ENCODE assay signal across 2 cellular contexts in genomic region chr5:131185523-131186104, GRCh38.
TF ChIP-seq lines count a peak whose summit lies in the region.

No MANE protein-coding gene starts in this region.

TF ChIP-seq in IMR-90, 13 proteins besides CTCF, POLR2A, EP300 and RAD21:
- TF ChIP-seq MAFK (IDR thresholded peaks at IDR 0.05; ENCODE audit: low read depth, low read length) (peak; percentile 95), FOS (IDR thresholded peaks at IDR 0.05; ENCODE audit: low read depth, low read length) (no peak)

TF ChIP-seq in K562, 482 proteins besides CTCF, POLR2A, EP300 and RAD21:
- TF ChIP-seq LARP7 (IDR thresholded peaks at IDR 0.05), result no peak
- no peak for TF ChIP-seq ATF1 (CRISPR knock-in tag; IDR thresholded peaks at IDR 0.05)
- no peak for TF ChIP-seq ATF1 (tag; IDR thresholded peaks at IDR 0.05)
- peak; percentile 87 for TF ChIP-seq MAFK (IDR thresholded peaks at IDR 0.05; ENCODE audit: low read length)
- TF ChIP-seq JUN (IDR thresholded peaks at IDR 0.05; ENCODE audit: borderline replicate concordance, low read depth, low read length), result no peak
- TF ChIP-seq JUN (CRISPR knock-in tag; IDR thresholded peaks at IDR 0.05; ENCODE audit: borderline replicate concordance), result no peak
- TF ChIP-seq CSDE1 (IDR thresholded peaks at IDR 0.05), result no peak
- no peak for TF ChIP-seq MCM3 (IDR thresholded peaks at IDR 0.05)
- peak; percentile 89 for TF ChIP-seq MAFF (IDR thresholded peaks at IDR 0.05; ENCODE audit: low read length)
- peak; percentile 85 for TF ChIP-seq C11orf30 (IDR thresholded peaks at IDR 0.05; ENCODE audit: low read depth)
- TF ChIP-seq TAF1 (IDR thresholded peaks at IDR 0.05; ENCODE audit: control insufficient read depth, extremely low read depth, insufficient read depth, low read length, severe bottlenecking), result no peak
- no peak for TF ChIP-seq NR4A1 (CRISPR knock-in tag; IDR thresholded peaks at IDR 0.05)
- TF ChIP-seq NR4A1 (tag; IDR thresholded peaks at IDR 0.05), result no peak
- TF ChIP-seq ZNF639 (CRISPR knock-in tag; conservative IDR thresholded peaks at IDR 0.05 in 1 of 2, IDR thresholded peaks at IDR 0.05 in 1 of 2), result no peak
- no peak for TF ChIP-seq ZBTB49 (CRISPR knock-in tag; IDR thresholded peaks at IDR 0.05; ENCODE audit: borderline replicate concordance)
- TF ChIP-seq RBM14 (IDR thresholded peaks at IDR 0.05; ENCODE audit: borderline replicate concordance, insufficient read depth, low read depth, low read length), result no peak
- no peak for TF ChIP-seq HMBOX1 (IDR thresholded peaks at IDR 0.05)
- TF ChIP-seq MEF2D (tag; conservative IDR thresholded peaks at IDR 0.05; ENCODE audit: low read depth), result no peak
- TF ChIP-seq MXI1 (IDR thresholded peaks at IDR 0.05; ENCODE audit: low read depth, low read length), result no peak
- no peak for TF ChIP-seq KAT2B (IDR thresholded peaks at IDR 0.05; ENCODE audit: low read depth, low read length)
- TF ChIP-seq ZNF316 (IDR thresholded peaks at IDR 0.05), result peak; percentile 92
- TF ChIP-seq MAFG (tag; conservative IDR thresholded peaks at IDR 0.05), result peak; percentile 79
- no peak for TF ChIP-seq ZNF436 (CRISPR knock-in tag; IDR thresholded peaks at IDR 0.05)
- no peak for TF ChIP-seq ZNF511 (CRISPR knock-in tag; IDR thresholded peaks at IDR 0.05)
